1 cellular context compared by ENCODE assay signal in the genomic region with DNA sequence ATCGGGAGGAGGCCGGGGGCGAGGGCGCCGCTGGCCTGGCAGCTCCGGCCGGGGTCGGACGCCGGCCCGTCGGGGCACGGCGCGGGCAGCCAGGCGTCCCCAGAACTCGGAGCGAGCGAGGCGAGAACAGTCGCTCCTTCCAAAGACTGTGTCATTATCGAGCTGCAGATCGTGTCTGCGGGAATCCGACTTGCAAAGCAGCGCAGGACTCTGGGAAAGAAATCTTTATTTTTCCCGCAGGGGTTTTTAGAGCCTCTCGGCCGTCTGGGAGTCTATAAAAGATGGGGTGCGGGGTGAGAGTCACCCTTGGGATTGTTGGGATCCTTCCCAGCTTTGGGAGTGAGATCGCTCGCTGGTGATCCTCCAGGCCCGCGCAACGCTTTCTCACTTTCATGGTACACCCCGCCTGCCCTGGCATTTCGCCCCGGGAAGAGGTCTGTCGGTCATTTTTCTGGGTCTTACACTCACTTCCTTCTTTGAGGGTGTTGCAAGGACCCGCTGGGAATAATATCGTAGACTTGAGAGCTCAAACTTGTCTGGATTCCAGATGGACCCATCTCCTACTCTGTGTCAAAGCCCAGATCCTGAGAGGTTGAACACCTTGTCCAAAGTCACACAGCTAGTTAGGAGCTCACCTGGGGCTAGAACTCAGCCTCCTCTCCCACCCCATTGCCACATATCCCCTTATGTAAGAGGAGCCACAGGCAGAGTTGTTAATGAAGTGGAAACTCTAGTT.
TF ChIP-seq lines count a peak whose summit lies in the region.

No MANE protein-coding gene starts in this region.

TF ChIP-seq in endothelial cell of umbilical vein, 7 proteins besides CTCF, POLR2A, EP300 and RAD21:
- TF ChIP-seq MYC (IDR thresholded peaks at IDR 0.05; ENCODE audit: low read depth, low read length) (no peak), POLR2AphosphoS5 (IDR thresholded peaks at IDR 0.05; ENCODE audit: insufficient read depth, low read depth, low read length) (peak; percentile 60)
